ENCODE assay signal across 8 cellular contexts in genomic region chr15:32994810-32995424, GRCh38.
DNase-seq lines count a peak whose midpoint lies in the region; ATAC-seq, FAIRE-seq and TF ChIP-seq lines count a peak whose summit lies in the region.

No MANE protein-coding gene starts in this region.

- no peak overlapping the region for H3K4me3 ChIP-seq in upper lobe of left lung

- FAIRE-seq in frontal cortex (lab: Jason Lieb, UNC) = peak; percentile 96

- H3K27me3 ChIP-seq in upper lobe of left lung = no peaks in the 10 kb centered on the region

- TF ChIP-seq POLR2A in upper lobe of left lung (IDR thresholded peaks at IDR 0.05) = no peak

- no peaks in the 10 kb centered on the region for H3K9me3 ChIP-seq in upper lobe of left lung

- H3K27ac ChIP-seq in upper lobe of left lung = no peak overlapping the region

- no peaks in the 10 kb centered on the region for H3K4me1 ChIP-seq in upper lobe of left lung

- H3K36me3 ChIP-seq in upper lobe of left lung = no peaks in the 10 kb centered on the region

- DNase-seq in AML-193 (lab: John Stamatoyannopoulos, UW) = peak; percentile 49 to 58
- peak; percentile 67 for DNase-seq in HCEC 1CT
- peak in 1 of 2 donors; percentile 13 for DNase-seq in frontal cortex (ENCODE audit: low spot score in 2 of 2)
- no peak for DNase-seq in upper lobe of left lung

- TF ChIP-seq EP300 in upper lobe of left lung (IDR thresholded peaks at IDR 0.05) = no peak

- peak; percentile 64 for ATAC-seq in SK-N-SH treated with all-trans-retinoic acid at 6 μM for 48 hours
- no peak for ATAC-seq in upper lobe of left lung (ENCODE audit: low FRiP score in 2 of 2)
- ATAC-seq in GM21825 (IDR thresholded peaks at IDR 0.05; ENCODE audit: unreplicated experiment) = no peak
- no peak for ATAC-seq in GM19395 (IDR thresholded peaks at IDR 0.05; ENCODE audit: unreplicated experiment)
- no peak for ATAC-seq in HG03439 (IDR thresholded peaks at IDR 0.05; ENCODE audit: unreplicated experiment)

- WGBS in upper lobe of left lung, 2 donors = 100% methylated on average over 1 of the region's 1 CpG

- TF ChIP-seq CTCF in upper lobe of left lung (IDR thresholded peaks at IDR 0.05) = peak in 4 of 6 experiments; percentile 34 to 50 (median 37)

TF ChIP-seq in SK-N-SH treated with all-trans-retinoic acid at 6 μM for 48 hours, 23 proteins besides CTCF, POLR2A, EP300 and RAD21:
- TF ChIP-seq PPARA (CRISPR knock-in tag; IDR thresholded peaks at IDR 0.05; ENCODE audit: borderline replicate concordance) (no peak), ZC3H10 (CRISPR knock-in tag; IDR thresholded peaks at IDR 0.05) (no peak), TSHZ2 (CRISPR knock-in tag; IDR thresholded peaks at IDR 0.05) (no peak), ESRRG (CRISPR knock-in tag; IDR thresholded peaks at IDR 0.05) (no peak), PATZ1 (CRISPR knock-in tag; IDR thresholded peaks at IDR 0.05; ENCODE audit: borderline replicate concordance) (no peak), CSDC2 (CRISPR knock-in tag; IDR thresholded peaks at IDR 0.05) (no peak), ZNF565 (CRISPR knock-in tag; conservative IDR thresholded peaks at IDR 0.05; ENCODE audit: low read depth) (no peak), ZFP3 (CRISPR knock-in tag; IDR thresholded peaks at IDR 0.05) (no peak), ZNF8 (CRISPR knock-in tag; IDR thresholded peaks at IDR 0.05) (no peak), TCF4 (CRISPR knock-in tag; IDR thresholded peaks at IDR 0.05; ENCODE audit: borderline replicate concordance) (no peak), ZNF70 (CRISPR knock-in tag; IDR thresholded peaks at IDR 0.05) (no peak), POU6F1 (CRISPR knock-in tag; IDR thresholded peaks at IDR 0.05; ENCODE audit: borderline replicate concordance, low read depth) (no peak), CREB5 (CRISPR knock-in tag; IDR thresholded peaks at IDR 0.05; ENCODE audit: low read depth) (no peak), ARNTL (CRISPR knock-in tag; IDR thresholded peaks at IDR 0.05; ENCODE audit: borderline replicate concordance, low read depth) (no peak), CSRNP3 (CRISPR knock-in tag; IDR thresholded peaks at IDR 0.05) (no peak), RARB (CRISPR knock-in tag; IDR thresholded peaks at IDR 0.05) (no peak), BACH2 (CRISPR knock-in tag; IDR thresholded peaks at IDR 0.05; ENCODE audit: borderline replicate concordance) (no peak), ISL1 (CRISPR knock-in tag; IDR thresholded peaks at IDR 0.05) (no peak), GLIS3 (CRISPR knock-in tag; IDR thresholded peaks at IDR 0.05) (no peak)

Comparison
In these comparisons a context has a peak if more than half of its experiments do, and no peak if none do; other contexts are left out.
1. DNase-seq: peak in AML-193 (2 of 2) and HCEC 1CT (single experiment); none in upper lobe of left lung (0 of 2).